Comparison of ENCODE assay signal across 1 cellular context in genomic region chr10:63365976-63366765, GRCh38.
TF ChIP-seq lines count a peak whose summit lies in the region.

No MANE protein-coding gene starts in this region.

TF ChIP-seq in SK-N-SH treated with all-trans-retinoic acid at 6 μM for 48 hours, 23 proteins besides CTCF, POLR2A, EP300 and RAD21 (continued from another document):
- TF ChIP-seq PATZ1 (CRISPR knock-in tag; IDR thresholded peaks at IDR 0.05; ENCODE audit: borderline replicate concordance) (no peak), ESRRG (CRISPR knock-in tag; IDR thresholded peaks at IDR 0.05) (no peak), ZNF8 (CRISPR knock-in tag; IDR thresholded peaks at IDR 0.05) (no peak)
TF ChIP-seq in SK-N-SH treated with all-trans-retinoic acid at 6 μM for 48 hours: peak in this region for 0.
